In genomic region chr1:55209247-55209646, GRCh38 we compare ENCODE assay signal across 12 cellular contexts. TPM values are rescaled to one million over a fixed set of nuclear protein-coding genes. Genes with fewer than 3 reads are reported as not detected.
DNase-seq lines count a peak whose midpoint lies in the region; ATAC-seq, FAIRE-seq and TF ChIP-seq lines count a peak whose summit lies in the region.
"Had no signal": no experiment of that assay in that cellular context is flagged by ENCODE, and none has a peak within 500 bp of the region (broad histone marks: within the 10 kb centered on the region; RNA-seq: fewer than 3 reads in every experiment).

No MANE protein-coding gene starts in this region.

- no peaks in the 10 kb centered on the region for H3K27me3 ChIP-seq in CD8-positive, alpha-beta T cell (ENCODE audit: insufficient read depth, low read length)
- no peaks in the 10 kb centered on the region for H3K27me3 ChIP-seq in mammary epithelial cell (ENCODE audit: insufficient read depth, low read length)
- H3K27me3 ChIP-seq: uterus had no signal

- dilution Hi-C loops in mammary epithelial cell (cut with HindIII; ENCODE audit: low sequenced_read_pairs) = no loop called here

- H3K9me2 ChIP-seq in OCI-LY7 (ENCODE audit: insufficient read depth, low read length) = no peaks in the 10 kb centered on the region

- ATAC-seq in CD8-positive, alpha-beta T cell = no peak
- ATAC-seq in GM21786 (IDR thresholded peaks at IDR 0.05; ENCODE audit: unreplicated experiment) (no peak), GM21390 (IDR thresholded peaks at IDR 0.05; ENCODE audit: unreplicated experiment) (no peak), GM21723 (IDR thresholded peaks at IDR 0.05; ENCODE audit: unreplicated experiment) (no peak)

- H3K4me3 ChIP-seq in CD8-positive, alpha-beta T cell (ENCODE audit: low read depth, low read length) = no peak overlapping the region
- no peak overlapping the region for H3K4me3 ChIP-seq in OCI-LY7 (ENCODE audit: low read depth, low read length, poor library complexity, severe bottlenecking)
- no peak overlapping the region for H3K4me3 ChIP-seq in mammary epithelial cell (replicated peaks in 1 of 3; ENCODE audit: insufficient read depth in 1 of 3, low read depth in 2 of 3, low read length in 3 of 3)
- H3K4me3 ChIP-seq: uterus had no signal

- FAIRE-seq in GM19239 (lab: Jason Lieb, UNC) = peak; percentile 77

- BruUV-seq in OCI-LY7 (replicated peaks; lab: Mats Ljungman, UMichigan) (no TSS peak), mammary epithelial cell (replicated peaks; lab: Mats Ljungman, UMichigan) (no TSS peak)

- no peak overlapping the region for H3K9ac ChIP-seq in mammary epithelial cell (ENCODE audit: insufficient read depth, low read length)

- H2AFZ ChIP-seq in OCI-LY7 (ENCODE audit: low read length) = no peak overlapping the region
- H2AFZ ChIP-seq in mammary epithelial cell (ENCODE audit: low read depth, low read length) = no peak overlapping the region

- H4K20me1 ChIP-seq in OCI-LY7 (ENCODE audit: insufficient read depth, low read length) = peaks cover 14% of the 10 kb centered on the region
- H4K20me1 ChIP-seq in mammary epithelial cell (ENCODE audit: insufficient read depth, low read length) = no peaks in the 10 kb centered on the region

- POLR2A ChIA-PET in CD8-positive, alpha-beta T cell (lab: Charles Lee) = interaction anchor here (0.7 to 1.6 kb wide), 4 partner anchors 12 to 151 kb away, joined by 3 to 5 read pairs (median 4); no protein-coding TSS in a partner anchor
- POLR2A ChIA-PET in OCI-LY7 (lab: Charles Lee) = interaction anchor here (0.9 to 3.7 kb wide), 4 partner anchors 9 to 66 kb away, joined by 3 to 16 read pairs (median 12); no protein-coding TSS in a partner anchor

- intact Hi-C loops in CD8-positive, alpha-beta T cell (cut with DNase I, micrococcal nuclease) = no loop called here
- intact Hi-C loops in OCI-LY7 (cut with micrococcal nuclease; ENCODE audit: unreplicated experiment) = no loop called here
- intact Hi-C loops in mammary epithelial cell (cut with micrococcal nuclease) = no loop called here

- H3K27ac ChIP-seq in CD8-positive, alpha-beta T cell (ENCODE audit: low read depth, low read length) = no peak overlapping the region
- no peak overlapping the region for H3K27ac ChIP-seq in OCI-LY7 (ENCODE audit: low read depth, low read length, poor library complexity, severe bottlenecking)
- no peak overlapping the region for H3K27ac ChIP-seq in mammary epithelial cell (ENCODE audit: insufficient read depth, low read depth, low read length)

- peaks cover 88% of the 10 kb centered on the region for H3K4me1 Mint-ChIP-seq in CD8-positive, alpha-beta T cell (ENCODE audit: low read depth)

- 72% methylated on average over 2 of the region's 2 CpGs for WGBS in mammary epithelial cell (ENCODE audit: low coverage, missing lambda C conversion rate)

- H3K36me3 Mint-ChIP-seq in CD8-positive, alpha-beta T cell = peaks cover 12% of the 10 kb centered on the region

- CTCF ChIA-PET in CD8-positive, alpha-beta T cell (lab: Charles Lee) = interaction anchor here (0.7 to 1.7 kb wide), 5 partner anchors 9 to 68 kb away, joined by 3 to 5 read pairs (median 4); no protein-coding TSS in a partner anchor
- CTCF ChIA-PET in OCI-LY7 (lab: Charles Lee; ENCODE audit: unreplicated experiment) (interaction anchor here (0.6 to 0.9 kb wide), 2 partner anchors 48 to 68 kb away, joined by 3 read pairs; no protein-coding TSS in a partner anchor), mammary epithelial cell (lab: Charles Lee; ENCODE audit: low non-redundant PET) (interaction anchor here (0.7 kb wide), 1 partner anchor 408 kb away, joined by 4 read pairs; no protein-coding TSS in a partner anchor)

- no peaks in the 10 kb centered on the region for H3K27me3 Mint-ChIP-seq in CD8-positive, alpha-beta T cell (ENCODE audit: low read depth)

- H3K9me3 Mint-ChIP-seq in CD8-positive, alpha-beta T cell = no peaks in the 10 kb centered on the region

- H3K4me1 ChIP-seq in CD8-positive, alpha-beta T cell (ENCODE audit: insufficient read depth, low read length) = peaks cover 44% of the 10 kb centered on the region
- peaks cover 43% of the 10 kb centered on the region for H3K4me1 ChIP-seq in OCI-LY7 (ENCODE audit: insufficient read depth, low read length, poor library complexity, severe bottlenecking)
- H3K4me1 ChIP-seq in mammary epithelial cell (ENCODE audit: insufficient read depth, low read length) = peaks cover 24% of the 10 kb centered on the region

- H3K27ac Mint-ChIP-seq in CD8-positive, alpha-beta T cell = peak overlapping the region; percentile 1

- peak overlapping the region; percentile 24 for H3K4me2 ChIP-seq in OCI-LY7 (ENCODE audit: low read length)
- H3K4me2 ChIP-seq in mammary epithelial cell (ENCODE audit: insufficient read depth, low read depth, low read length) = no peak overlapping the region

- in situ Hi-C loops in mammary epithelial cell (cut with MboI; ENCODE audit: low sequenced_read_pairs in 2 of 2) = no loop called here

- DNase-seq in CD8-positive, alpha-beta T cell = no peak
- no peak for DNase-seq in GM19239 (ENCODE audit: insufficient read length, low spot score)
- peak; percentile 48 for DNase-seq in OCI-LY7 (ENCODE audit: low spot score)
- DNase-seq in germinal center (ENCODE audit: low spot score) = peak; percentile 6
- no peak for DNase-seq in mammary epithelial cell
- DNase-seq: activated gamma-delta T cell treated with Interleukin-2 at 50 U/mL for 16 hours, DMS79, NCI-H187 treated with DMSO at 0.1 percent for 48 hours, uterus had no signal

- TF ChIP-seq CTCF in CD8-positive, alpha-beta T cell (IDR thresholded peaks at IDR 0.05) = no peak
- TF ChIP-seq CTCF in OCI-LY7 (conservative IDR thresholded peaks at IDR 0.05; ENCODE audit: low read length) (0 out of 2 replicates have a peak, but pooled peaks have one; percentile 13), mammary epithelial cell (conservative IDR thresholded peaks at IDR 0.05 in 1 of 2, IDR thresholded peaks at IDR 0.05 in 1 of 2; ENCODE audit: extremely low read depth in 1 of 2, insufficient read depth in 1 of 2, low read depth in 1 of 2, low read length in 2 of 2) (no peak)

- H3K79me2 ChIP-seq in OCI-LY7 (ENCODE audit: insufficient read depth, low read depth, low read length) = peaks cover 99% of the 10 kb centered on the region
- peaks cover 96% of the 10 kb centered on the region for H3K79me2 ChIP-seq in mammary epithelial cell (ENCODE audit: insufficient read depth, low read length)

- H3K36me3 ChIP-seq in CD8-positive, alpha-beta T cell (ENCODE audit: insufficient read depth, low read length) = no peaks in the 10 kb centered on the region
- H3K36me3 ChIP-seq in OCI-LY7 (ENCODE audit: insufficient read depth, low read length) = peaks cover 13% of the 10 kb centered on the region; the same call in 1 of the 2 replicates
- no peaks in the 10 kb centered on the region for H3K36me3 ChIP-seq in mammary epithelial cell (ENCODE audit: insufficient read depth, low read length)
- H3K36me3 ChIP-seq: uterus had no signal

- H3K9me3 ChIP-seq in CD8-positive, alpha-beta T cell (ENCODE audit: low read length) = no peaks in the 10 kb centered on the region
- H3K9me3 ChIP-seq in OCI-LY7 (ENCODE audit: low read length) = no peaks in the 10 kb centered on the region
- no peaks in the 10 kb centered on the region for H3K9me3 ChIP-seq in mammary epithelial cell (replicated peaks; ENCODE audit: insufficient read depth, low read length)
- H3K9me3 ChIP-seq: uterus had no signal

- H3K4me3 Mint-ChIP-seq in CD8-positive, alpha-beta T cell = no peak overlapping the region

RNA-seq across cellular contexts. Expression of gene USP24, which starts 5.9 kb away (rescaled TPM):
- 10 to 100 TPM; 74.0 to 79.6 TPM for total RNA-seq in CD8-positive, alpha-beta T cell
- 35.1 and 42.5 TPM in 2 replicates for total RNA-seq in OCI-LY7 (2014; rRNA removed; shearing (Covaris generic))
- total RNA-seq in OCI-LY7 (2022) = 46.3 and 49.1 TPM in 2 replicates
- total RNA-seq in mammary epithelial cell = 10 to 100 TPM; 37.7 to 41.6 TPM
- polyA plus RNA-seq in mammary epithelial cell = 11.3 TPM
- polyA minus RNA-seq in mammary epithelial cell = 38.1 TPM

Comparison
In these comparisons a context has a peak if more than half of its experiments do, and no peak if none do; other contexts are left out.
1. DNase-seq: peak in OCI-LY7 (single experiment) and germinal center (single experiment); none in CD8-positive, alpha-beta T cell (0 of 7), GM19239 (single experiment) and mammary epithelial cell (single experiment).